In the genomic region with DNA sequence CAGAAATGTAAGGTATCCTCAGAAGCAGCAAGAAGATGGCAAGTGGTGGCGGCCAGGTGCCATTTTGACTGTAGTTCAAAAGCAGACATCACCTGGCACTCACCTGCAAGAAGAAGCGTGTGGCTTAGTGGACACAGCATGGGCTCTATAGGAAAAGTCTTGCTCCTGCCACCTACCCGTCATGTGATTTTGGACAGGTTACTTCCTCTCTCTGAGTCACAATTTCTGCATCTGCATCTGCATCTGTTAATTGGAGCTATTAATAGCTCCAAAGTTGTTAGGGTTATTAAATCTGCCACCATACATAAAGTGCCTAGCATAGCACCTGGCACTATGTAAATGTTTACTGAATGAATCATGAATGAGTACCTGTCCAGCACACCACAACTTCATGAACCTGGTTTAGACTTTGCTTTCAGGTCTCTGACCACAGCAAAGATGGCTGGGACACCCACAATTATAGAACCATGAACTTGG, we compare ENCODE assay signal across 9 cellular contexts. TPM values are rescaled to one million over a fixed set of nuclear protein-coding genes. Genes with fewer than 3 reads are reported as not detected.
DNase-seq lines count a peak whose midpoint lies in the region; ATAC-seq and TF ChIP-seq lines count a peak whose summit lies in the region.
"Had no signal": no experiment of that assay in that cellular context is flagged by ENCODE, and none has a peak within 500 bp of the region (broad histone marks: within the 10 kb centered on the region; RNA-seq: fewer than 3 reads in every experiment).

No MANE protein-coding gene starts in this region.

- intact Hi-C loops in vagina (cut with DNase I) = no loop called here

- TF ChIP-seq POLR2A in vagina (IDR thresholded peaks at IDR 0.05) = no peak

- ATAC-seq in GM18498 (IDR thresholded peaks at IDR 0.05; ENCODE audit: unreplicated experiment) (peak; percentile 53), GM21723 (IDR thresholded peaks at IDR 0.05; ENCODE audit: unreplicated experiment) (peak; percentile 64), esophagus mucosa (peak; percentile 58)
- ATAC-seq: T-cell had no signal

- no peak for TF ChIP-seq CTCF in vagina (IDR thresholded peaks at IDR 0.05)

- no peaks in the 10 kb centered on the region for H3K27me3 ChIP-seq in vagina

- DNase-seq in NCI-H1417 treated with DMSO at 0.1 percent for 48 hours (lab: John Stamatoyannopoulos, UW) = peak; percentile 98
- no peak for DNase-seq in amniotic stem cell (lab: John Stamatoyannopoulos, UW)
- no peak for DNase-seq in NK-92 (lab: John Stamatoyannopoulos, UW; ENCODE audit: unreplicated experiment)
- DNase-seq in vagina (ENCODE audit: extremely low spot score in 2 of 2) = no peak
- no peak for DNase-seq in NK-92 treated with Interleukin-12 subunit alpha and Interleukin-12 subunit beta, amount 100 ng/mL, for 24 hours (lab: John Stamatoyannopoulos, UW)
- DNase-seq: T-cell had no signal

- H3K9me3 ChIP-seq in vagina = no peaks in the 10 kb centered on the region

- H3K27ac ChIP-seq in vagina = no peak overlapping the region

- H3K4me3 ChIP-seq in vagina = no peak overlapping the region

- H3K36me3 ChIP-seq in vagina = no peaks in the 10 kb centered on the region

- peaks cover 34% of the 10 kb centered on the region for H3K4me1 ChIP-seq in vagina

RNA-seq across cellular contexts. Expression of gene RAB30, which starts 16.8 kb away (rescaled TPM):
- total RNA-seq in esophagus mucosa (6.5 TPM), vagina (10.8 TPM)
